ENCODE assay signal across 1 cellular context in the genomic region with DNA sequence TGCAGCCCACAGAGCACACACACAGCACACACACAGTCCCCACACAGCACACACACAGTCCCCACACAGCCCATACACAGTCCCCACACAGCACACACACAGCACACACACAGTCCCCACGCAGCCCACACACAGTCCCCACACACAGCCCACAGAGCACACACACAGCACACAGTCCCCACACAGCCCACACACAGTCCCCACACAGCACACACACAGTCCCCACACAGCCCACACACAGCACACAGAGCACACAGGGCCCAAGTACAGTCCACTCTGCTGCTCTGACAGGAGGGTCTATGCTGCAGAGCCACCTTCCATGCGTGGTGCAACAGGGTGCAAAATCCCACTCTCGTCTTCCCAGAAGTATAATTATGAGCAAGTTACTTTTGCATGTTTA.
TF ChIP-seq lines count a peak whose summit lies in the region.

No MANE protein-coding gene starts in this region.

TF ChIP-seq in H1, 55 proteins besides CTCF, POLR2A, EP300 and RAD21:
- TF ChIP-seq TBP (IDR thresholded peaks at IDR 0.05; ENCODE audit: low read depth, low read length): no peak
- no peak for TF ChIP-seq YY1 (IDR thresholded peaks at IDR 0.05; ENCODE audit: low read depth, low read length)
- TF ChIP-seq RBBP5 (IDR thresholded peaks at IDR 0.05; ENCODE audit: borderline replicate concordance, low read depth, low read length): no peak
